1 cellular context compared by ENCODE assay signal in the genomic region with DNA sequence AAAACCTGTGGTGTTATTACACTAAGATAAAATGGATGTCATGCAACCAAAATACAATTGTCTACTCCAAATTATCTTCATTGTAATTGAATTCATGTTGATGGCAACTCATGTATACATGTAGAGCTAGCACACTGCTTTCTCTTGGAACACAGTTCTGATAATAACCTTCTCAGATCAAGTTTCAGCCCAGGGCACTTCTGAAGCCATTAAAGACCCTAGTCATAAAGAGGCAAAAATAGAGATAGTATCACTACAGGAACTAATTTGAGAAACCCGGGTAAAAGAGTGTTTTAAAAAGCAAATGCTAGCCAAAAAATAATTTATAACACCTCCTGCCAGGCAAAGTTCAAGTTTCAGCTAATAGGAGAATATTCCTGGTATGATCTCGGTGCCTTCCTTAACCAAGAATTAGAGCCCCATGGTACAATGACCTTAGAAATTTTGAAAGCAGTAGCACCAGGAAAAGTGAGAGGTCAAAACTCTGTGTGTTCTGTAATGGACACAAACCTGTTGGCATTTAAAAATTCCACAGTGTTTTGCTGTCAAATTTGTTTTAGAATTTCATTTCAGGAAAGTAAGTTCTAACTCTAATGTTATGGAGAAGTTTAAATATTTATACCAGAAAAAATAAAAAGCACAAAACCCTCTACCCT.
TF ChIP-seq lines count a peak whose summit lies in the region.

No MANE protein-coding gene starts in this region.

TF ChIP-seq in IMR-90, 13 proteins besides CTCF, POLR2A, EP300 and RAD21 (continued from another document):
- no peak for TF ChIP-seq MXI1 (IDR thresholded peaks at IDR 0.05; ENCODE audit: borderline replicate concordance, low read depth, low read length)
- TF ChIP-seq RFX5 (IDR thresholded peaks at IDR 0.05; ENCODE audit: low read depth, low read length), result no peak
- no peak for TF ChIP-seq MAFK (IDR thresholded peaks at IDR 0.05; ENCODE audit: low read depth, low read length)
- no peak for TF ChIP-seq MAZ (IDR thresholded peaks at IDR 0.05; ENCODE audit: borderline replicate concordance, low read depth, low read length)
- no peak for TF ChIP-seq CEBPB (IDR thresholded peaks at IDR 0.05; ENCODE audit: low read depth, low read length)
- TF ChIP-seq, protein P1, sequence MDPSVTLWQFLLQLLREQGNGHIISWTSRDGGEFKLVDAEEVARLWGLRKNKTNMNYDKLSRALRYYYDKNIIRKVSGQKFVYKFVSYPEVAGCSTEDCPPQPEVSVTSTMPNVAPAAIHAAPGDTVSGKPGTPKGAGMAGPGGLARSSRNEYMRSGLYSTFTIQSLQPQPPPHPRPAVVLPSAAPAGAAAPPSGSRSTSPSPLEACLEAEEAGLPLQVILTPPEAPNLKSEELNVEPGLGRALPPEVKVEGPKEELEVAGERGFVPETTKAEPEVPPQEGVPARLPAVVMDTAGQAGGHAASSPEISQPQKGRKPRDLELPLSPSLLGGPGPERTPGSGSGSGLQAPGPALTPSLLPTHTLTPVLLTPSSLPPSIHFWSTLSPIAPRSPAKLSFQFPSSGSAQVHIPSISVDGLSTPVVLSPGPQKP (IDR thresholded peaks at IDR 0.05; ENCODE audit: borderline replicate concordance, low read depth, low read length), result no peak
- TF ChIP-seq BHLHE40 (IDR thresholded peaks at IDR 0.05; ENCODE audit: low read depth, low read length), result no peak
- TF ChIP-seq, protein P2, sequence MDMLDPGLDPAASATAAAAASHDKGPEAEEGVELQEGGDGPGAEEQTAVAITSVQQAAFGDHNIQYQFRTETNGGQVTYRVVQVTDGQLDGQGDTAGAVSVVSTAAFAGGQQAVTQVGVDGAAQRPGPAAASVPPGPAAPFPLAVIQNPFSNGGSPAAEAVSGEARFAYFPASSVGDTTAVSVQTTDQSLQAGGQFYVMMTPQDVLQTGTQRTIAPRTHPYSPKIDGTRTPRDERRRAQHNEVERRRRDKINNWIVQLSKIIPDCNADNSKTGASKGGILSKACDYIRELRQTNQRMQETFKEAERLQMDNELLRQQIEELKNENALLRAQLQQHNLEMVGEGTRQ (IDR thresholded peaks at IDR 0.05; ENCODE audit: low read depth, low read length), result no peak
- TF ChIP-seq CHD1 (IDR thresholded peaks at IDR 0.05; ENCODE audit: low read depth, low read length), result no peak
- TF ChIP-seq NFE2L2 (IDR thresholded peaks at IDR 0.05; ENCODE audit: low read depth, low read length), result no peak
- TF ChIP-seq RCOR1 (IDR thresholded peaks at IDR 0.05; ENCODE audit: insufficient replicate concordance, low read length), result no peak
- TF ChIP-seq FOS (IDR thresholded peaks at IDR 0.05; ENCODE audit: low read depth, low read length), result no peak
